20 cellular contexts compared by ENCODE assay signal in genomic region chr14:60812987-60813386, GRCh38.
"Had no signal": no experiment of that assay in that cellular context is flagged by ENCODE, and none has a peak within 500 bp of the region (broad histone marks: within the 10 kb centered on the region; RNA-seq: fewer than 3 reads in every experiment).

No MANE protein-coding gene starts in this region.

- H3K36me3 Mint-ChIP-seq: stimulated activated effector memory CD8-positive, alpha-beta T cell treated with anti-CD3 and anti-CD28 coated beads, Interleukin-12 subunit alpha, Interleukin-12 subunit beta, amount 100 ng/mL, for 72 hours had no signal

- H3K4me3 ChIP-seq: gastrocnemius medialis, left ventricle myocardium inferior, lower lobe of right lung, psoas muscle, right lobe of liver, stomach, thoracic aorta, transverse colon had no signal

- H3K4me3 Mint-ChIP-seq: stimulated activated effector memory CD8-positive, alpha-beta T cell treated with anti-CD3 and anti-CD28 coated beads, Interleukin-12 subunit alpha, Interleukin-12 subunit beta, amount 100 ng/mL, for 72 hours had no signal

- H3K27ac ChIP-seq: gastrocnemius medialis, left ventricle myocardium inferior, lower lobe of right lung, neutrophil, psoas muscle, right lobe of liver, stomach, thoracic aorta, transverse colon had no signal

- H3K4me1 ChIP-seq: left ventricle myocardium inferior, lower lobe of right lung, stomach, transverse colon had no signal

- H3K27me3 ChIP-seq: gastrocnemius medialis, neutrophil, right lobe of liver, stomach, transverse colon had no signal

- H3K9me3 Mint-ChIP-seq: stimulated activated effector memory CD8-positive, alpha-beta T cell treated with anti-CD3 and anti-CD28 coated beads, Interleukin-12 subunit alpha, Interleukin-12 subunit beta, amount 100 ng/mL, for 72 hours had no signal

- H3K9me3 ChIP-seq: gastrocnemius medialis, left ventricle myocardium inferior, lower lobe of right lung, neutrophil, psoas muscle, right lobe of liver, stomach, thoracic aorta, transverse colon had no signal

- ATAC-seq: esophagus mucosa; gastrocnemius medialis; lower lobe of right lung; right lobe of liver; stimulated activated effector memory CD8-positive, alpha-beta T cell treated with anti-CD3 and anti-CD28 coated beads, Interleukin-12 subunit alpha, Interleukin-12 subunit beta, amount 100 ng/mL, for 72 hours had no signal

- DNase-seq: cortex of kidney; effector memory CD4-positive, alpha-beta T cell; gastrocnemius medialis; glutamatergic neuron; islet precursor cell; left ventricle myocardium inferior; lower lobe of right lung; mesenchymal stem cell; midbrain; psoas muscle; retina; right lobe of liver; stimulated activated CD4-positive, alpha-beta T cell treated with anti-CD3 and anti-CD28 coated beads, Interleukin-4, amount 100 ng/mL, for 1 hour; stimulated activated CD8-positive, alpha-beta memory T cell treated with anti-CD3 and anti-CD28 coated beads, Interleukin-4, amount 100 ng/mL, for 48 hours; stomach; transverse colon had no signal

- H3K36me3 ChIP-seq: transverse colon had no signal

- H3K27ac Mint-ChIP-seq: stimulated activated effector memory CD8-positive, alpha-beta T cell treated with anti-CD3 and anti-CD28 coated beads, Interleukin-12 subunit alpha, Interleukin-12 subunit beta, amount 100 ng/mL, for 72 hours had no signal
